1 cellular context compared by ENCODE assay signal in the genomic region with DNA sequence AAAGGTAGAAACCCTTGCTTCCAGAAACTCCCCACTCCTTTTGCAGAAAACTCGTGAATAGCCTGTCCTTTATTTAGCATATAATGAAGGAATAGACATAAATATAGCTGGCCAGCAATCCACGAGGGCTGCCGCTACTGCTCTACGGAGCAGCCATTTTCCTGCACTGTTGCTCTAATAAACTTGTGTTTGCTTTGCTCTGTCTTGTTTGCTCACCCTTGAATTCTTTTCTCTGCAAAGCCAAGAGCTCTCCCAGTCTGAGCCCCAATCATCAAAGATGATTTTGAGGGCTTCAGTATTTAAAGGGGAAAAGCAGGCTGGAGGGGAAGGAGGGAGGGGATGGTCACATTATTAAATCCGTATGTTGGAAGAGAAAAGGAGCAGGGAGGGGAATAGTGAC.
TF ChIP-seq lines count a peak whose summit lies in the region.

No MANE protein-coding gene starts in this region.

TF ChIP-seq in H1, 55 proteins besides CTCF, POLR2A, EP300 and RAD21:
- TF ChIP-seq RXRA (IDR thresholded peaks at IDR 0.05; ENCODE audit: insufficient read depth, low read depth, low read length) (no peak), KDM5A (IDR thresholded peaks at IDR 0.05; ENCODE audit: low read length) (no peak), BCL11A (IDR thresholded peaks at IDR 0.05; ENCODE audit: low read depth in 2 of 2, low read length in 2 of 2) (no peak), GABPA (IDR thresholded peaks at IDR 0.05; ENCODE audit: borderline replicate concordance, insufficient read depth, low read length) (no peak), KDM1A (IDR thresholded peaks at IDR 0.05; ENCODE audit: borderline replicate concordance, low read length) (no peak), HDAC6 (IDR thresholded peaks at IDR 0.05; ENCODE audit: low read depth, low read length) (no peak), POU5F1 (IDR thresholded peaks at IDR 0.05; ENCODE audit: low read depth, low read length) (no peak), RFX5 (IDR thresholded peaks at IDR 0.05; ENCODE audit: borderline replicate concordance, low read depth, low read length) (no peak), MAFK (IDR thresholded peaks at IDR 0.05; ENCODE audit: low read depth, low read length) (no peak), EZH2 (IDR thresholded peaks at IDR 0.05; ENCODE audit: low read depth, low read length, severe bottlenecking) (no peak), SUZ12 (IDR thresholded peaks at IDR 0.05; ENCODE audit: low read length) (no peak), SP4 (IDR thresholded peaks at IDR 0.05; ENCODE audit: low read length) (no peak), RBBP5 (IDR thresholded peaks at IDR 0.05; ENCODE audit: borderline replicate concordance, low read depth, low read length) (no peak), SIX5 (IDR thresholded peaks at IDR 0.05; ENCODE audit: low read depth, low read length) (no peak)
- TF ChIP-seq, protein P1, sequence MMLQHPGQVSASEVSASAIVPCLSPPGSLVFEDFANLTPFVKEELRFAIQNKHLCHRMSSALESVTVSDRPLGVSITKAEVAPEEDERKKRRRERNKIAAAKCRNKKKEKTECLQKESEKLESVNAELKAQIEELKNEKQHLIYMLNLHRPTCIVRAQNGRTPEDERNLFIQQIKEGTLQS (IDR thresholded peaks at IDR 0.05; ENCODE audit: insufficient read depth, low read depth, low read length): no peak
- TF ChIP-seq, protein P2, sequence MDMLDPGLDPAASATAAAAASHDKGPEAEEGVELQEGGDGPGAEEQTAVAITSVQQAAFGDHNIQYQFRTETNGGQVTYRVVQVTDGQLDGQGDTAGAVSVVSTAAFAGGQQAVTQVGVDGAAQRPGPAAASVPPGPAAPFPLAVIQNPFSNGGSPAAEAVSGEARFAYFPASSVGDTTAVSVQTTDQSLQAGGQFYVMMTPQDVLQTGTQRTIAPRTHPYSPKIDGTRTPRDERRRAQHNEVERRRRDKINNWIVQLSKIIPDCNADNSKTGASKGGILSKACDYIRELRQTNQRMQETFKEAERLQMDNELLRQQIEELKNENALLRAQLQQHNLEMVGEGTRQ (IDR thresholded peaks at IDR 0.05; ENCODE audit: low read length): no peak
TF ChIP-seq in H1: peak in this region for 0.
